17 cellular contexts compared by ENCODE assay signal in genomic region chr5:146671561-146671960, GRCh38.
DNase-seq lines count a peak whose midpoint lies in the region; ATAC-seq, FAIRE-seq and TF ChIP-seq lines count a peak whose summit lies in the region.
"Had no signal": no experiment of that assay in that cellular context is flagged by ENCODE, and none has a peak within 500 bp of the region (broad histone marks: within the 10 kb centered on the region; RNA-seq: fewer than 3 reads in every experiment).

No MANE protein-coding gene starts in this region.

- H2AFZ ChIP-seq in H1 (ENCODE audit: low read length): no peak overlapping the region

- intact Hi-C loops in cardiac septum (cut with DNase I): no loop called here

- peaks cover 3 to 14% (median 8%) of the 10 kb centered on the region in 4 experiments; a peak in 4 of 7 replicates for H3K4me1 ChIP-seq in H1 (replicated peaks in 1 of 4; ENCODE audit: control insufficient read depth in 3 of 4, insufficient read depth in 4 of 4, low read length in 3 of 4)
- H3K4me1 ChIP-seq: A549 had no signal

- no peak for FAIRE-seq in H1 (lab: Jason Lieb, UNC)
- FAIRE-seq: D721Med, GM19239 had no signal

- peaks cover 18% of the 10 kb centered on the region for H3K4me1 Mint-ChIP-seq in WTC11
- H3K4me1 Mint-ChIP-seq in neural crest cell: peaks cover 14% of the 10 kb centered on the region
- H3K4me1 Mint-ChIP-seq: CD14-positive monocyte had no signal

- no peak overlapping the region for H2BK20ac ChIP-seq in H1 (ENCODE audit: low read length)

- no peak overlapping the region for H3K9ac ChIP-seq in H1 (replicated peaks in 1 of 4; ENCODE audit: extremely low read depth in 1 of 4, low read depth in 3 of 4, low read length in 3 of 4)

- H3K4me3 Mint-ChIP-seq in WTC11 (no peak overlapping the region), neural crest cell (no peak overlapping the region)
- H3K4me3 Mint-ChIP-seq: CD14-positive monocyte; CD8-positive, alpha-beta T cell had no signal

- TF ChIP-seq RAD21 in H1 (IDR thresholded peaks at IDR 0.05 in 1 of 2, conservative IDR thresholded peaks at IDR 0.05 in 1 of 2; ENCODE audit: low read depth in 2 of 2, low read length in 2 of 2): no peak

- no peaks in the 10 kb centered on the region for H3K27me3 ChIP-seq in H1 (replicated peaks in 1 of 4; ENCODE audit: control insufficient read depth in 3 of 4, extremely low read depth in 1 of 4, insufficient read depth in 3 of 4, low read length in 3 of 4)

- H3K27ac Mint-ChIP-seq in WTC11 (no peak overlapping the region; the same call in 1 of the 2 replicates), neural crest cell (ENCODE audit: unreplicated experiment) (peak overlapping the region; percentile 88)
- H3K27ac Mint-ChIP-seq: CD14-positive monocyte; CD8-positive, alpha-beta T cell had no signal

- H3K36me3 Mint-ChIP-seq in WTC11: no peaks in the 10 kb centered on the region
- H3K36me3 Mint-ChIP-seq in neural crest cell (ENCODE audit: low read depth): no peaks in the 10 kb centered on the region
- H3K36me3 Mint-ChIP-seq: CD14-positive monocyte; CD8-positive, alpha-beta T cell had no signal

- DNase-seq in NCI-H146 (lab: John Stamatoyannopoulos, UW) (peak; percentile 70), WTC11 (ENCODE audit: low spot score) (no peak), H1 (ENCODE audit: low read depth in 1 of 2, low spot score in 2 of 2) (no peak), neural crest cell (ENCODE audit: low read depth, low spot score) (no peak), NCI-H2081 treated with DMSO at 0.1 percent for 48 hours (lab: John Stamatoyannopoulos, UW) (no peak), cardiac septum (ENCODE audit: low spot score) (no peak)
- no peak for DNase-seq in activated effector memory CD4-positive, alpha-beta T cell treated with anti-CD3 and anti-CD28 coated beads, Interleukin-2, amount 50 U/mL, for 16 hours
- DNase-seq: CD8-positive, alpha-beta T cell; COR-L47; DMS153; DND-41; GDM1 had no signal

- TF ChIP-seq POLR2A in H1 (IDR thresholded peaks at IDR 0.05; ENCODE audit: control extremely low read depth in 1 of 2, low read depth in 2 of 2, low read length in 2 of 2): no peak

- H4K8ac ChIP-seq in H1 (ENCODE audit: extremely low read depth, insufficient read depth, low read length): no peak overlapping the region

- H2BK12ac ChIP-seq in H1 (ENCODE audit: low read depth, low read length): no peak overlapping the region

- TF ChIP-seq CTCF in WTC11 (IDR thresholded peaks at IDR 0.05): no peak
- no peak for TF ChIP-seq CTCF in H1 (IDR thresholded peaks at IDR 0.05; ENCODE audit: control extremely low read depth in 1 of 3, insufficient read depth in 1 of 3, low read depth in 1 of 3, low read length in 3 of 3)
- no peak for TF ChIP-seq CTCF in neural crest cell (conservative IDR thresholded peaks at IDR 0.05)

- CTCF ChIA-PET in WTC11 (lab: Charles Lee): interaction anchor here (1.5 kb wide), 2 partner anchors 138 to 294 kb away, joined by 4 to 5 read pairs; no protein-coding TSS in a partner anchor
- CTCF ChIA-PET in H1 (lab: Charles Lee; ENCODE audit: partially characterized antibody): interaction anchor here (0.7 to 1.4 kb wide), 5 partner anchors 9 to 49 kb away, joined by 3 to 5 read pairs (median 4); no protein-coding TSS in a partner anchor

- no peak overlapping the region for H3K18ac ChIP-seq in H1 (ENCODE audit: extremely low read depth, low read length)

- no peak overlapping the region for H4K5ac ChIP-seq in H1 (ENCODE audit: insufficient read length, low read depth, low read length)

- no peaks in the 10 kb centered on the region for H3K79me1 ChIP-seq in H1 (ENCODE audit: low read depth, low read length)

- POLR2A ChIA-PET in WTC11 (lab: Charles Lee) (interaction anchor here (1.2 kb wide), 1 partner anchor 476 kb away, joined by 3 read pairs; no protein-coding TSS in a partner anchor), H1 (lab: Charles Lee; ENCODE audit: partially characterized antibody) (no interaction called here)

- H3K9me3 ChIP-seq in H1 (ENCODE audit: insufficient read depth in 2 of 2, low read depth in 1 of 2, low read length in 1 of 2): no peaks in the 10 kb centered on the region
- H3K9me3 ChIP-seq: A549 had no signal

- no peak overlapping the region for H3K56ac ChIP-seq in H1 (replicated peaks; ENCODE audit: insufficient read length, low read depth, low read length)

- no peak overlapping the region for H2AK5ac ChIP-seq in H1 (ENCODE audit: low read depth, low read length)

- no peak overlapping the region for H3K23ac ChIP-seq in H1 (ENCODE audit: insufficient read length)

- TF ChIP-seq EP300 in H1 (IDR thresholded peaks at IDR 0.05; ENCODE audit: borderline replicate concordance in 1 of 2, low read depth in 2 of 2, low read length in 2 of 2): no peak

- H3K79me2 ChIP-seq in H1 (ENCODE audit: control insufficient read depth in 1 of 2, insufficient read depth in 2 of 2, low read length in 2 of 2): no peaks in the 10 kb centered on the region

- no peak overlapping the region for H2BK5ac ChIP-seq in H1 (ENCODE audit: low read depth, low read length)

- H2BK120ac ChIP-seq in H1 (replicated peaks; ENCODE audit: low read depth, low read length): no peak overlapping the region

- H3K4me3 ChIP-seq in H1 (ENCODE audit: extremely low read depth in 1 of 4, insufficient read depth in 2 of 4, low read depth in 3 of 4, low read length in 4 of 4): 0 out of 8 replicates have a peak overlapping the region, but pooled peaks of 1 of the 4 experiments have one; percentile 14
- H3K4me3 ChIP-seq: A549 had no signal

- peak overlapping the region; percentile 34 for H4K91ac ChIP-seq in H1 (replicated peaks; ENCODE audit: insufficient read length, low read length)

- ATAC-seq in WTC11: peak; percentile 55
- ATAC-seq: A549; CD8-positive, alpha-beta T cell; HCT116 had no signal

- H3K14ac ChIP-seq in H1 (ENCODE audit: insufficient read length): no peak overlapping the region

- no peaks in the 10 kb centered on the region for H4K20me1 ChIP-seq in H1 (replicated peaks in 1 of 2; ENCODE audit: control insufficient read depth in 1 of 2, insufficient read depth in 2 of 2, low read length in 2 of 2)

- no peak overlapping the region for H2BK15ac ChIP-seq in H1 (ENCODE audit: low read length)

- no peaks in the 10 kb centered on the region for H3K27me3 Mint-ChIP-seq in WTC11 (ENCODE audit: low read depth)
- H3K27me3 Mint-ChIP-seq in neural crest cell (ENCODE audit: low read depth): no peaks in the 10 kb centered on the region

- no peak overlapping the region for H3K27ac ChIP-seq in H1 (ENCODE audit: low read depth, low read length)
- H3K27ac ChIP-seq: A549 had no signal

- H3K4me2 ChIP-seq in H1 (ENCODE audit: insufficient read depth in 1 of 2, low read depth in 2 of 2, low read length in 2 of 2): peak overlapping the region; percentile 20 to 22; a peak in 2 of 4 replicates
- H3K4me2 ChIP-seq: A549 had no signal

- no peak overlapping the region for H3K4ac ChIP-seq in H1 (replicated peaks; ENCODE audit: insufficient read length, low read depth, low read length)

- H3K9me3 Mint-ChIP-seq in WTC11 (no peaks in the 10 kb centered on the region), neural crest cell (no peaks in the 10 kb centered on the region)
- H3K9me3 Mint-ChIP-seq: CD14-positive monocyte; CD8-positive, alpha-beta T cell had no signal

- 85% methylated on average over 3 of the region's 3 CpGs; no CpG with 5 or more reads in 1 of the 2 experiments for WGBS in H1 (ENCODE audit: extremely low coverage in 1 of 2, insufficient coverage in 1 of 2, insufficient read length in 1 of 2, insufficient replicate concordance in 2 of 2, low coverage in 1 of 2, low lambda C conversion rate in 2 of 2, missing lambda C conversion rate in 1 of 2), 2 experiments

- H3K36me3 ChIP-seq in H1 (ENCODE audit: control insufficient read depth in 2 of 4, insufficient read depth in 4 of 4, low read length in 3 of 4): no peaks in the 10 kb centered on the region; a peak in 1 of 8 replicates

- H3K23me2 ChIP-seq in H1 (ENCODE audit: low read depth, low read length): no peaks in the 10 kb centered on the region; the same call in 1 of the 2 replicates

TF ChIP-seq in WTC11, 78 proteins besides CTCF, POLR2A, EP300 and RAD21 (continues in another document):
- no peak for TF ChIP-seq HMGXB4 (CRISPR knock-in tag; IDR thresholded peaks at IDR 0.05)
- TF ChIP-seq ZNF396 (CRISPR knock-in tag; IDR thresholded peaks at IDR 0.05; ENCODE audit: borderline replicate concordance): no peak

TF ChIP-seq in H1, 55 proteins besides CTCF, POLR2A, EP300 and RAD21:
- TF ChIP-seq RNF2 (IDR thresholded peaks at IDR 0.05; ENCODE audit: borderline replicate concordance, low read depth, low read length, missing control alignments, poor library complexity, severe bottlenecking) (no peak), CHD1 (IDR thresholded peaks at IDR 0.05; ENCODE audit: low read depth, low read length) (no peak), SP2 (IDR thresholded peaks at IDR 0.05; ENCODE audit: low read length) (no peak), CTBP2 (IDR thresholded peaks at IDR 0.05; ENCODE audit: borderline replicate concordance, insufficient read depth, insufficient read length, low read length) (no peak), SP1 (IDR thresholded peaks at IDR 0.05; ENCODE audit: low read depth, low read length) (no peak)
TF ChIP-seq in H1: peak in this region for 0.
